In genomic region chr13:95420501-95420900, GRCh38 we compare ENCODE assay signal across 16 cellular contexts.
DNase-seq lines count a peak whose midpoint lies in the region; ATAC-seq and TF ChIP-seq lines count a peak whose summit lies in the region.
"Had no signal": no experiment of that assay in that cellular context is flagged by ENCODE, and none has a peak within 500 bp of the region (broad histone marks: within the 10 kb centered on the region; RNA-seq: fewer than 3 reads in every experiment).

No MANE protein-coding gene starts in this region.

- TF ChIP-seq CTCF in thyroid gland (IDR thresholded peaks at IDR 0.05), result no peak

- peak overlapping the region in 8 of 11 experiments; percentile 8 to 44 (median 38); a peak in 13 of 22 replicates for H3K4me2 ChIP-seq in BLaER1 treated with 17β-estradiol and CSF1 and Interleukin-3, amounts not matched to agents 10 nM and 100 nM

- H4K20me1 ChIP-seq in BLaER1 treated with 17β-estradiol and CSF1 and Interleukin-3, amounts not matched to agents 10 nM and 100 nM, result no peaks in the 10 kb centered on the region

- H3K4me3 ChIP-seq in BLaER1 treated with 17β-estradiol and CSF1 and Interleukin-3, amounts not matched to agents 10 nM and 100 nM, result no peak overlapping the region
- no peak overlapping the region for H3K4me3 ChIP-seq in thyroid gland (replicated peaks in 1 of 3)
- H3K4me3 ChIP-seq: Peyer's patch had no signal

- DNase-seq in UCSD-AML1 (lab: John Stamatoyannopoulos, UW; ENCODE audit: unreplicated experiment), result peak; percentile 40
- DNase-seq in inferior parietal cortex (ENCODE audit: extremely low spot score), result no peak
- DNase-seq in DMS79 (lab: John Stamatoyannopoulos, UW), result no peak
- DNase-seq in NCI-H526 (lab: John Stamatoyannopoulos, UW), result no peak
- DNase-seq in thyroid gland, result no peak
- DNase-seq: endodermal cell; kidney; NCI-H1105 treated with DMSO at 0.1 percent for 48 hours; NCI-H226; Peyer's patch; stimulated activated CD4-positive, alpha-beta T cell treated with anti-CD3 and anti-CD28 coated beads, Interleukin-12 subunit alpha, Interleukin-12 subunit beta, amount 100 ng/mL, for 4 hours had no signal

- WGBS in thyroid gland, 2 donors, result 58 to 68% methylated on average over 8 of the region's 8 CpGs

- ATAC-seq in GM18907 (IDR thresholded peaks at IDR 0.05; ENCODE audit: unreplicated experiment) (peak; percentile 57), HG03520 (IDR thresholded peaks at IDR 0.05; ENCODE audit: unreplicated experiment) (peak; percentile 74)
- ATAC-seq: activated CD4-positive, CD25-positive, alpha-beta regulatory T cell treated with anti-CD3 and anti-CD28 coated beads, Interleukin-2, amount 50 U/mL, for 24 hours; activated naive CD4-positive, alpha-beta T cell treated with anti-CD3 and anti-CD28 coated beads, Interleukin-2, amount 50 U/mL, for 72 hours had no signal

- H3K36me3 ChIP-seq in BLaER1 treated with 17β-estradiol and CSF1 and Interleukin-3, amounts not matched to agents 10 nM and 100 nM, result no peaks in the 10 kb centered on the region
- no peaks in the 10 kb centered on the region for H3K36me3 ChIP-seq in thyroid gland
- H3K36me3 ChIP-seq: Peyer's patch had no signal

- H3K4me1 ChIP-seq in BLaER1 treated with 17β-estradiol and CSF1 and Interleukin-3, amounts not matched to agents 10 nM and 100 nM, result peaks cover 0 to 10% (median 6%) of the 10 kb centered on the region in 10 experiments; a peak in 11 of 20 replicates
- H3K4me1 ChIP-seq in thyroid gland, result no peaks in the 10 kb centered on the region
- H3K4me1 ChIP-seq: Peyer's patch had no signal

- no peak overlapping the region for H3K27ac ChIP-seq in BLaER1 treated with 17β-estradiol and CSF1 and Interleukin-3, amounts not matched to agents 10 nM and 100 nM
- H3K27ac ChIP-seq in thyroid gland, result no peak overlapping the region
- H3K27ac ChIP-seq: Peyer's patch had no signal

- peaks cover 0 to 9% (median 3%) of the 10 kb centered on the region in 11 experiments; a peak in 10 of 22 replicates for H3K9me3 ChIP-seq in BLaER1 treated with 17β-estradiol and CSF1 and Interleukin-3, amounts not matched to agents 10 nM and 100 nM (replicated peaks in 1 of 11)
- H3K9me3 ChIP-seq in thyroid gland, result no peaks in the 10 kb centered on the region
- H3K9me3 ChIP-seq: Peyer's patch had no signal

- H3K27me3 ChIP-seq in BLaER1 treated with 17β-estradiol and CSF1 and Interleukin-3, amounts not matched to agents 10 nM and 100 nM, result no peaks in the 10 kb centered on the region
- H3K27me3 ChIP-seq in thyroid gland, result no peaks in the 10 kb centered on the region
- H3K27me3 ChIP-seq: Peyer's patch had no signal

- no peak overlapping the region for H3K9ac ChIP-seq in BLaER1 treated with 17β-estradiol and CSF1 and Interleukin-3, amounts not matched to agents 10 nM and 100 nM

- no peak for TF ChIP-seq POLR2A in thyroid gland (IDR thresholded peaks at IDR 0.05)

- intact Hi-C loops in thyroid gland (cut with DNase I), result no loop called here
